In genomic region chr15:50765202-50765967, GRCh38 we compare ENCODE assay signal across 1 cellular context.
TF ChIP-seq lines count a peak whose summit lies in the region.

Gene SPPL2A, minus strand, starts transcription at chr15:50765706. Its CDS starts 173 bp downstream, at chr15:50765533.

TF ChIP-seq in HepG2, 621 proteins besides CTCF, POLR2A, EP300 and RAD21 (continued from another document and continues in another):
- no peak for TF ChIP-seq ZNF280D (CRISPR knock-in tag; IDR thresholded peaks at IDR 0.05)
- 0 out of 2 replicates have a peak, but pooled peaks have one; percentile 19 for TF ChIP-seq BCL6 (CRISPR knock-in tag; IDR thresholded peaks at IDR 0.05)
- TF ChIP-seq ARNT (IDR thresholded peaks at IDR 0.05): no peak
- TF ChIP-seq RFX3 (CRISPR knock-in tag; IDR thresholded peaks at IDR 0.05): no peak
- TF ChIP-seq ZNF766 (CRISPR knock-in tag; IDR thresholded peaks at IDR 0.05; ENCODE audit: borderline replicate concordance): peak; percentile 71
- no peak for TF ChIP-seq ZNF274 (CRISPR knock-in tag; IDR thresholded peaks at IDR 0.05)
- peak; percentile 88 for TF ChIP-seq PHF8 (CRISPR knock-in tag; IDR thresholded peaks at IDR 0.05)
- peak; percentile 90 for TF ChIP-seq TFAP4 (IDR thresholded peaks at IDR 0.05; ENCODE audit: borderline replicate concordance, low read depth)
- TF ChIP-seq ETV5 (CRISPR knock-in tag; IDR thresholded peaks at IDR 0.05; ENCODE audit: borderline replicate concordance): peak; percentile 71
- TF ChIP-seq ZBED4 (CRISPR knock-in tag; IDR thresholded peaks at IDR 0.05; ENCODE audit: borderline replicate concordance): peak; percentile 87; the same call in 1 of the 2 replicates
- peak; percentile 91 for TF ChIP-seq ZFX (CRISPR knock-in tag; IDR thresholded peaks at IDR 0.05; ENCODE audit: low read depth)
- no peak; the same call in 1 of the 2 replicates for TF ChIP-seq ARID3A (IDR thresholded peaks at IDR 0.05; ENCODE audit: low read depth, low read length)
- 0 out of 2 replicates have a peak, but pooled peaks have one; percentile 11 for TF ChIP-seq KDM6A (CRISPR knock-in tag; IDR thresholded peaks at IDR 0.05; ENCODE audit: low read depth)
- no peak for TF ChIP-seq KLF15 (CRISPR knock-in tag; IDR thresholded peaks at IDR 0.05; ENCODE audit: borderline replicate concordance)
- peak; percentile 26; the same call in 1 of the 2 replicates for TF ChIP-seq IRF9 (CRISPR knock-in tag; IDR thresholded peaks at IDR 0.05; ENCODE audit: borderline replicate concordance)
- peak; percentile 90 for TF ChIP-seq UBTF (CRISPR knock-in tag; IDR thresholded peaks at IDR 0.05)
- 0 out of 2 replicates have a peak, but pooled peaks have one; percentile 24 for TF ChIP-seq PAXIP1 (CRISPR knock-in tag; conservative IDR thresholded peaks at IDR 0.05)
- no peak for TF ChIP-seq DZIP1 (CRISPR knock-in tag; IDR thresholded peaks at IDR 0.05)
- TF ChIP-seq ZNF142 (CRISPR knock-in tag; IDR thresholded peaks at IDR 0.05): peak; percentile 83; the same call in 1 of the 2 replicates
- TF ChIP-seq RNF2 (conservative IDR thresholded peaks at IDR 0.05; ENCODE audit: low read depth): no peak
- peak; percentile 39; the same call in 1 of the 2 replicates for TF ChIP-seq RXRA (CRISPR knock-in tag; IDR thresholded peaks at IDR 0.05)
